In genomic region chr4:1021386-1022050, GRCh38 we compare ENCODE assay signal across 1 cellular context.
TF ChIP-seq lines count a peak whose summit lies in the region.

No MANE protein-coding gene starts in this region.

TF ChIP-seq in K562, 482 proteins besides CTCF, POLR2A, EP300 and RAD21 (continued from another document):
- TF ChIP-seq IRF9 (tag; IDR thresholded peaks at IDR 0.05) (no peak), BCLAF1 (IDR thresholded peaks at IDR 0.05; ENCODE audit: borderline replicate concordance in 1 of 2, control insufficient read depth in 1 of 2, low read depth in 2 of 2, low read length in 1 of 2) (no peak), DIDO1 (tag; IDR thresholded peaks at IDR 0.05; ENCODE audit: low read depth) (no peak), KAT2B (IDR thresholded peaks at IDR 0.05; ENCODE audit: low read depth, low read length) (no peak), RBFOX2 (IDR thresholded peaks at IDR 0.05; ENCODE audit: low read depth, low read length) (peak; percentile 21; the same call in 1 of the 2 replicates)
